In genomic region chr18:3388323-3388722, GRCh38 we compare ENCODE assay signal across 31 cellular contexts.
"Had no signal": no experiment of that assay in that cellular context is flagged by ENCODE, and none has a peak within 500 bp of the region (broad histone marks: within the 10 kb centered on the region; RNA-seq: fewer than 3 reads in every experiment).

No MANE protein-coding gene starts in this region.

- H2AFZ ChIP-seq: neural progenitor cell, parathyroid adenoma had no signal

- H3K79me2 ChIP-seq: parathyroid adenoma had no signal

- H3K27ac Mint-ChIP-seq: natural killer cell; nephron; neural progenitor cell; progenitor cell of endocrine pancreas; stimulated activated memory B cell treated with anti-CD40 and anti-IgM and Interleukin-4, amounts not matched to agents 10 μg/mL and 1 μg/mL and 100 μg/mL, for 72 hours; stimulated activated naive CD8-positive, alpha-beta T cell treated with anti-CD3 and anti-CD28 coated beads, Interleukin-15, amount 100 ng/mL, for 72 hours; type B pancreatic cell had no signal

- H3K9ac ChIP-seq: neural progenitor cell, parathyroid adenoma had no signal

- H3K4me2 ChIP-seq: neural progenitor cell had no signal

- H3K27me3 ChIP-seq: neural progenitor cell, ovary, right lobe of liver, sigmoid colon, spleen, suprapubic skin, testis, tibial artery, transverse colon, upper lobe of right lung, uterus had no signal

- H3K27me3 Mint-ChIP-seq: stimulated activated memory B cell treated with anti-CD40 and anti-IgM and Interleukin-4, amounts not matched to agents 10 μg/mL and 1 μg/mL and 100 μg/mL, for 72 hours; stimulated activated naive CD8-positive, alpha-beta T cell treated with anti-CD3 and anti-CD28 coated beads, Interleukin-15, amount 100 ng/mL, for 72 hours; type B pancreatic cell had no signal

- ATAC-seq: natural killer cell; psoas muscle; right cardiac atrium; right lobe of liver; stimulated activated memory B cell treated with anti-CD40 and anti-IgM and Interleukin-4, amounts not matched to agents 10 μg/mL and 1 μg/mL and 100 μg/mL, for 72 hours; stimulated activated naive CD8-positive, alpha-beta T cell treated with anti-CD3 and anti-CD28 coated beads, Interleukin-15, amount 100 ng/mL, for 72 hours; stimulated activated naive CD8-positive, alpha-beta T cell treated with anti-CD3 and anti-CD28 coated beads, Interleukin-15, Interleukin-2, amounts not matched to agents 100 U/mL and 50 U/mL, for 24 hours; upper lobe of right lung had no signal

- DNase-seq: natural killer cell; occipital lobe; ovary; posterior cingulate gyrus; psoas muscle; right cardiac atrium; right lobe of liver; sigmoid colon; small intestine; spleen; stimulated activated CD4-positive, alpha-beta T cell treated with anti-CD3 and anti-CD28 coated beads, Interleukin-12 subunit alpha, Interleukin-12 subunit beta, amount 100 ng/mL, for 4 hours; stimulated activated CD4-positive, alpha-beta T cell treated with anti-CD3 and anti-CD28 coated beads, Interleukin-1b, Interleukin-23, amount 100 ng/mL, for 48 hours; stimulated activated CD4-positive, alpha-beta T cell treated with anti-CD3 and anti-CD28 coated beads, Interleukin-4, amount 100 ng/mL, for 1 hour; stimulated activated CD4-positive, alpha-beta T cell treated with anti-CD3 and anti-CD28 coated beads, Interleukin-4, amount 100 ng/mL, for 4 hours; stimulated activated CD8-positive, alpha-beta memory T cell treated with anti-CD3 and anti-CD28 coated beads, Interleukin-4, amount 100 ng/mL, for 48 hours; stimulated activated naive CD4-positive, alpha-beta T cell; stimulated activated naive CD8-positive, alpha-beta T cell treated with anti-CD3 and anti-CD28 coated beads, Interleukin-15, amount 100 ng/mL, for 72 hours; stimulated activated naive CD8-positive, alpha-beta T cell treated with anti-CD3 and anti-CD28 coated beads, Interleukin-15, Interleukin-2, amounts not matched to agents 100 U/mL and 50 U/mL, for 24 hours; substantia nigra; testis; tibial artery; transverse colon; upper lobe of right lung; uterus had no signal

- H3K4me1 ChIP-seq: parathyroid adenoma, psoas muscle, sigmoid colon, spleen, suprapubic skin, testis, tibial artery, transverse colon, upper lobe of right lung, uterus had no signal

- H3K27ac ChIP-seq: neural progenitor cell, ovary, parathyroid adenoma, psoas muscle, right lobe of liver, sigmoid colon, spleen, suprapubic skin, testis, tibial artery, transverse colon, upper lobe of right lung, uterus had no signal

- H3K36me3 ChIP-seq: neural progenitor cell, ovary, right lobe of liver, sigmoid colon, spleen, suprapubic skin, tibial artery, transverse colon, upper lobe of right lung, uterus had no signal

- H3K36me3 Mint-ChIP-seq: natural killer cell; stimulated activated memory B cell treated with anti-CD40 and anti-IgM and Interleukin-4, amounts not matched to agents 10 μg/mL and 1 μg/mL and 100 μg/mL, for 72 hours; type B pancreatic cell had no signal

- H3K4me3 Mint-ChIP-seq: natural killer cell; nephron; neural progenitor cell; stimulated activated memory B cell treated with anti-CD40 and anti-IgM and Interleukin-4, amounts not matched to agents 10 μg/mL and 1 μg/mL and 100 μg/mL, for 72 hours; stimulated activated naive CD8-positive, alpha-beta T cell treated with anti-CD3 and anti-CD28 coated beads, Interleukin-15, amount 100 ng/mL, for 72 hours; type B pancreatic cell had no signal

- H3K4me1 Mint-ChIP-seq: natural killer cell; nephron; stimulated activated naive CD8-positive, alpha-beta T cell treated with anti-CD3 and anti-CD28 coated beads, Interleukin-15, amount 100 ng/mL, for 72 hours had no signal

- H3K9me3 Mint-ChIP-seq: type B pancreatic cell had no signal

- H3K4me3 ChIP-seq: neural progenitor cell, ovary, psoas muscle, right lobe of liver, sigmoid colon, spleen, suprapubic skin, testis, tibial artery, transverse colon, upper lobe of right lung, uterus had no signal

- H3K9me3 ChIP-seq: ovary, right lobe of liver, testis had no signal
